In the genomic region with DNA sequence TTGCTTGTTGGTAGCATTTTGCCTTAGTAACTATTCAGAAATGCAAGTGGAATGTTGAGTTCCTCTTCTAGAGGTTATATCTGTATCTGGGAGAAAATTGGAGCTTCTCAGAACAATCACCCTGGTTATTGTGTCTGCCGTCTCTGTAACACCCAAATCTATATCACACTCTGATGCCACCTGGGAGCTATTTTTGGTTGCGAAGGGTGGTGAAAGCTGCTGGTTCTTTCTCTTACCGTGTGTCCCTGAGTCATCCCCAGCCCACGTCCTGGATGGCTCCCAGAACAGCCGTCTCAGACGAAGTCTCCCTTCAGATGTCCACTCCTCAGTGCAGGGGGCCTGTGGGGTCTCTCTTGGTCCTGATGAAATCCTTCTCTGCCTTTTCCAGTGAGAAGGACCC, we compare ENCODE assay signal across 9 cellular contexts.
A peak's percentile ranks its signal among the peaks of the same experiment; 100 is the strongest.
DNase-seq lines count a peak whose midpoint lies in the region; ATAC-seq and TF ChIP-seq lines count a peak whose summit lies in the region.
"Had no signal": no experiment of that assay in that cellular context is flagged by ENCODE, and none has a peak within 500 bp of the region (broad histone marks: within the 10 kb centered on the region; RNA-seq: fewer than 3 reads in every experiment).

No MANE protein-coding gene starts in this region.

- peak overlapping the region in 2 of 3 experiments; percentile 40 to 52 for H3K4me3 ChIP-seq in mammary epithelial cell (replicated peaks in 1 of 3; ENCODE audit: insufficient read depth in 1 of 3, low read depth in 2 of 3, low read length in 3 of 3)
- no peak overlapping the region for H3K4me3 ChIP-seq in testis

- no TSS peak for BruUV-seq in mammary epithelial cell (replicated peaks; lab: Mats Ljungman, UMichigan)

- H3K9me3 ChIP-seq in mammary epithelial cell (replicated peaks; ENCODE audit: insufficient read depth, low read length) (no peaks in the 10 kb centered on the region), testis (no peaks in the 10 kb centered on the region)

- H3K79me2 ChIP-seq in mammary epithelial cell (ENCODE audit: insufficient read depth, low read length): peaks cover 38% of the 10 kb centered on the region

- H3K9ac ChIP-seq in mammary epithelial cell (ENCODE audit: insufficient read depth, low read length): peak overlapping the region; percentile 77

- 2% methylated on average over 6 of the region's 6 CpGs for WGBS in mammary epithelial cell (ENCODE audit: low coverage, missing lambda C conversion rate)
- 38 to 67% methylated on average over 5 to 6 of the region's 6 CpGs for WGBS in testis, 2 donors

- in situ Hi-C loops in mammary epithelial cell (cut with MboI; ENCODE audit: low sequenced_read_pairs in 2 of 2): no loop called here

- peak overlapping the region; percentile 87 for H3K27ac ChIP-seq in mammary epithelial cell (ENCODE audit: insufficient read depth, low read depth, low read length)
- peak overlapping the region; percentile 42 to 48 for H3K27ac ChIP-seq in testis

- TF ChIP-seq POLR2A in testis (IDR thresholded peaks at IDR 0.05): no peak

- no peaks in the 10 kb centered on the region for H3K36me3 ChIP-seq in mammary epithelial cell (ENCODE audit: insufficient read depth, low read length)
- H3K36me3 ChIP-seq in testis (ENCODE audit: low read depth, missing control alignments): no peaks in the 10 kb centered on the region

- H3K27me3 ChIP-seq in mammary epithelial cell (ENCODE audit: insufficient read depth, low read length) (no peaks in the 10 kb centered on the region), testis (no peaks in the 10 kb centered on the region)

- DNase-seq in M059J (ENCODE audit: low read depth): peak; percentile 56
- DNase-seq in mammary epithelial cell: peak; percentile 80
- peak; percentile 67 for DNase-seq in kidney tubule cell (ENCODE audit: low spot score)
- peak; percentile 30 for DNase-seq in testis
- no peak for DNase-seq in iPS-NIHi7 (ENCODE audit: extremely low spot score)
- DNase-seq in NCI-H1417 (lab: John Stamatoyannopoulos, UW): no peak
- DNase-seq: activated CD4-positive, alpha-beta T cell treated with anti-CD3 and anti-CD28 coated beads, Interleukin-2, amount 10 ng/mL, durations not matched to agents 24 days and 14 days; NCI-H774 had no signal

- TF ChIP-seq CTCF in mammary epithelial cell (conservative IDR thresholded peaks at IDR 0.05 in 1 of 2, IDR thresholded peaks at IDR 0.05 in 1 of 2; ENCODE audit: extremely low read depth in 1 of 2, insufficient read depth in 1 of 2, low read depth in 1 of 2, low read length in 2 of 2) (no peak), testis (IDR thresholded peaks at IDR 0.05) (no peak)

- no peak for ATAC-seq in GM19452 (IDR thresholded peaks at IDR 0.05; ENCODE audit: unreplicated experiment)

- CTCF ChIA-PET in mammary epithelial cell (lab: Charles Lee; ENCODE audit: low non-redundant PET): no interaction called here

- intact Hi-C loops in mammary epithelial cell (cut with micrococcal nuclease): no loop called here
- intact Hi-C loops in testis (cut with DNase I; ENCODE audit: low total_unique reads): no loop called here

- H3K4me2 ChIP-seq in mammary epithelial cell (ENCODE audit: insufficient read depth, low read depth, low read length): peak overlapping the region; percentile 96

- peaks cover 39% of the 10 kb centered on the region for H3K4me1 ChIP-seq in mammary epithelial cell (ENCODE audit: insufficient read depth, low read length)
- peaks cover 15% of the 10 kb centered on the region for H3K4me1 ChIP-seq in testis

- dilution Hi-C loops in mammary epithelial cell (cut with HindIII; ENCODE audit: low sequenced_read_pairs): no loop called here

- H2AFZ ChIP-seq in mammary epithelial cell (ENCODE audit: low read depth, low read length): peak overlapping the region; percentile 48

- H4K20me1 ChIP-seq in mammary epithelial cell (ENCODE audit: insufficient read depth, low read length): no peaks in the 10 kb centered on the region

Comparison
In these comparisons a context has a peak if more than half of its experiments do, and no peak if none do; other contexts are left out.
1. DNase-seq: peak in M059J (single experiment), mammary epithelial cell (single experiment), kidney tubule cell (single experiment) and testis (single experiment); none in iPS-NIHi7 (single experiment) and NCI-H1417 (0 of 3).
2. H3K4me3 ChIP-seq: peak in mammary epithelial cell (2 of 3); none in testis (0 of 2).